In genomic region chr9:17481565-17481964, GRCh38 we compare ENCODE assay signal across 28 cellular contexts.
A peak's percentile ranks its signal among the peaks of the same experiment; 100 is the strongest.
DNase-seq lines count a peak whose midpoint lies in the region; ATAC-seq and TF ChIP-seq lines count a peak whose summit lies in the region.
"Had no signal": no experiment of that assay in that cellular context is flagged by ENCODE, and none has a peak within 500 bp of the region (broad histone marks: within the 10 kb centered on the region; RNA-seq: fewer than 3 reads in every experiment).

No MANE protein-coding gene starts in this region.

- H3K4me3 ChIP-seq in HEK293 (ENCODE audit: low read depth, low read length) = no peak overlapping the region
- H3K4me3 ChIP-seq: BLaER1, coronary artery, suprapubic skin, uterus had no signal

- no peaks in the 10 kb centered on the region for H3K9me3 Mint-ChIP-seq in natural killer cell
- H3K9me3 Mint-ChIP-seq: activated CD4-positive, alpha-beta T cell treated with anti-CD3 and anti-CD28 coated beads, Interleukin-2, amount 10 ng/mL, durations not matched to agents 7 days and 5 days; stimulated activated naive B cell treated with anti-CD40 and anti-IgM and Interleukin-4, amounts not matched to agents 10 μg/mL and 1 μg/mL and 100 μg/mL, for 72 hours had no signal

- peaks cover 0 to 6% of the 10 kb centered on the region in 2 experiments; a peak in 1 of 3 replicates for H3K36me3 ChIP-seq in HEK293 (ENCODE audit: control insufficient read depth in 2 of 2, insufficient read depth in 1 of 2, low read length in 2 of 2)
- H3K36me3 ChIP-seq: suprapubic skin, uterus had no signal

- CTCF ChIA-PET in HEK293 (lab: Yijun Ruan, JAX) = no interaction called here

- DNase-seq in DMS153 (lab: John Stamatoyannopoulos, UW) = peak; percentile 9
- peak; percentile 7 for DNase-seq in UCSD-AML1 (lab: John Stamatoyannopoulos, UW; ENCODE audit: unreplicated experiment)
- DNase-seq in kidney tubule cell (ENCODE audit: low spot score) = peak; percentile 9
- no peak for DNase-seq in activated CD4-positive, alpha-beta T cell treated with anti-CD3 and anti-CD28 coated beads for 1 hour
- no peak for DNase-seq in NCI-H187 (lab: John Stamatoyannopoulos, UW)
- DNase-seq in natural killer cell = no peak
- DNase-seq: ACHN; activated CD4-positive, alpha-beta T cell treated with anti-CD3 and anti-CD28 coated beads, Interleukin-2, amount 10 ng/mL, durations not matched to agents 7 days and 5 days; activated naive CD4-positive, alpha-beta T cell treated with anti-CD3 and anti-CD28 coated beads, Interleukin-2, amount 50 U/mL, for 16 hours; Caco-2; EL; glutamatergic neuron; KG1; naive thymus-derived CD4-positive, alpha-beta T cell; NCI-H1694; NCI-H2171 treated with DMSO at 0.1 percent for 48 hours; NCI-H524; retina; RPMI8226; stimulated activated CD4-positive, alpha-beta T cell treated with anti-CD3 and anti-CD28 coated beads, Interleukin-2, amount 100 ng/mL, for 48 hours; stimulated activated naive B cell treated with anti-CD40 and anti-IgM and Interleukin-4, amounts not matched to agents 10 μg/mL and 1 μg/mL and 100 μg/mL, for 72 hours; uterus had no signal

- H3K36me3 Mint-ChIP-seq in natural killer cell = no peaks in the 10 kb centered on the region
- H3K36me3 Mint-ChIP-seq: naive thymus-derived CD4-positive, alpha-beta T cell; stimulated activated naive B cell treated with anti-CD40 and anti-IgM and Interleukin-4, amounts not matched to agents 10 μg/mL and 1 μg/mL and 100 μg/mL, for 72 hours had no signal

- H3K4me1 ChIP-seq in HEK293 (ENCODE audit: control insufficient read depth, insufficient read depth, low read length) = no peaks in the 10 kb centered on the region
- H3K4me1 ChIP-seq: BLaER1, Caco-2, suprapubic skin, uterus had no signal

- intact Hi-C loops in natural killer cell (cut with micrococcal nuclease) = no loop called here

- no peak for ATAC-seq in GM18870 (IDR thresholded peaks at IDR 0.05; ENCODE audit: unreplicated experiment)
- ATAC-seq in natural killer cell = no peak
- ATAC-seq: left cardiac atrium; naive thymus-derived CD4-positive, alpha-beta T cell; stimulated activated naive B cell treated with anti-CD40 and anti-IgM and Interleukin-4, amounts not matched to agents 10 μg/mL and 1 μg/mL and 100 μg/mL, for 72 hours had no signal

- TF ChIP-seq CTCF in HEK293 (tag by site-specific recombination; IDR thresholded peaks at IDR 0.05) = no peak
- no peak for TF ChIP-seq CTCF in natural killer cell (IDR thresholded peaks at IDR 0.05)

- H3K27ac ChIP-seq in HEK293 (ENCODE audit: extremely low read depth, low read depth, low read length) = no peak overlapping the region
- H3K27ac ChIP-seq: BLaER1, coronary artery, suprapubic skin, uterus had no signal

- POLR2A ChIA-PET in HEK293 (lab: Yijun Ruan, JAX) = no interaction called here

- no peak overlapping the region for H3K4me3 Mint-ChIP-seq in natural killer cell
- H3K4me3 Mint-ChIP-seq: activated CD4-positive, alpha-beta T cell treated with anti-CD3 and anti-CD28 coated beads, Interleukin-2, amount 10 ng/mL, durations not matched to agents 7 days and 5 days; naive thymus-derived CD4-positive, alpha-beta T cell; stimulated activated naive B cell treated with anti-CD40 and anti-IgM and Interleukin-4, amounts not matched to agents 10 μg/mL and 1 μg/mL and 100 μg/mL, for 72 hours had no signal

- H3K4me1 Mint-ChIP-seq in natural killer cell = no peaks in the 10 kb centered on the region
- H3K4me1 Mint-ChIP-seq: activated CD4-positive, alpha-beta T cell treated with anti-CD3 and anti-CD28 coated beads, Interleukin-2, amount 10 ng/mL, durations not matched to agents 7 days and 5 days; naive thymus-derived CD4-positive, alpha-beta T cell; stimulated activated naive B cell treated with anti-CD40 and anti-IgM and Interleukin-4, amounts not matched to agents 10 μg/mL and 1 μg/mL and 100 μg/mL, for 72 hours had no signal

- H3K27me3 Mint-ChIP-seq in natural killer cell (ENCODE audit: low read depth in 2 of 2) = no peaks in the 10 kb centered on the region
- H3K27me3 Mint-ChIP-seq: activated CD4-positive, alpha-beta T cell treated with anti-CD3 and anti-CD28 coated beads, Interleukin-2, amount 10 ng/mL, durations not matched to agents 7 days and 5 days; naive thymus-derived CD4-positive, alpha-beta T cell; stimulated activated naive B cell treated with anti-CD40 and anti-IgM and Interleukin-4, amounts not matched to agents 10 μg/mL and 1 μg/mL and 100 μg/mL, for 72 hours had no signal

- H3K27ac Mint-ChIP-seq in natural killer cell = no peak overlapping the region
- H3K27ac Mint-ChIP-seq: activated CD4-positive, alpha-beta T cell treated with anti-CD3 and anti-CD28 coated beads, Interleukin-2, amount 10 ng/mL, durations not matched to agents 7 days and 5 days; naive thymus-derived CD4-positive, alpha-beta T cell; stimulated activated naive B cell treated with anti-CD40 and anti-IgM and Interleukin-4, amounts not matched to agents 10 μg/mL and 1 μg/mL and 100 μg/mL, for 72 hours had no signal

- H3K9me3 ChIP-seq in HEK293 (ENCODE audit: control insufficient read depth, insufficient read depth, low read depth, low read length) = no peaks in the 10 kb centered on the region
- H3K9me3 ChIP-seq: BLaER1, Caco-2, suprapubic skin, uterus had no signal

TF ChIP-seq in HEK293, 187 proteins besides CTCF, POLR2A, EP300 and RAD21:
- peak; percentile 96 for TF ChIP-seq ZNF449 (tag by site-specific recombination; IDR thresholded peaks at IDR 0.05)
- TF ChIP-seq BCL6B (tag by site-specific recombination; IDR thresholded peaks at IDR 0.05) = no peak

Comparison
In these comparisons a context has a peak if more than half of its experiments do, and no peak if none do; other contexts are left out.
1. DNase-seq: peak in DMS153 (single experiment), UCSD-AML1 (single experiment) and kidney tubule cell (single experiment); none in activated CD4-positive, alpha-beta T cell treated with anti-CD3 and anti-CD28 coated beads for 1 hour (single experiment), NCI-H187 (0 of 2) and natural killer cell (single experiment).